In the genomic region with DNA sequence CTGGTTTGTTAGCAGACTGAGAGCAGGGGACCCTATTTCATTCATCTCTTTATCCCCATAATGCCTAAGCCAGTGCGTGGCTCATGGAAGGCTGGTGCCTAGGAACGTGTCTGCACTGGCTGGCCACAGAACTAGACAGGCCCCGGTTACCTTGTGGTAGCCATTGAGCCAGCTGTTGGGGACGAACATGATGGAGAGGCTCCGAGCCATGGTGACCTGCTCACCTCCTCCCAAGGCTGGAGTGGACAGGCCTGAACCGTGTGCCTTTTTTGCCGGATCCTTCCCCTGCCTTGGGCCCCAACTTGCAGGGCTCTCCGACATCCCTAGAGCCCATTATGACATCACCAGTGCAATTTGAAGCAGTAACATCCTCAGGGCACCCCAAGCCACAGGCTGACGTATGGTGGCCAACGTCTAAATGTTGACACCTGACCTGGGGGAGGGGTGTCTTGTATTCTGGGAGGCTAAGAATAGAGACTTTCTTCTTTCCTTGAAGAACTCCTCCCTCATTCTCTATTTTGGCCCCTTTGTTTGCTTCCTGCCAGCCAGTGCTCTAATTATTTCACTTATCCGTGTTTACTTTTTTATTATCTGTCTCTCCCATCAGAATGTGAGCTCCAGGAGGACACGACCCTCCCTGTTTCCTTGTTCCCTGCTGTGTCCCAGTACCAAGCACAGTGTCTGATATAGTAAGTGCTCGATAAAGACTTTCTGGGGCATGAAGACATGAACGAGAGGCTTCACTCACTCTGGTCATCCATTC, we compare ENCODE assay signal across 21 cellular contexts. TPM values are rescaled to one million over a fixed set of nuclear protein-coding genes. Genes with fewer than 3 reads are reported as not detected.
DNase-seq lines count a peak whose midpoint lies in the region; ATAC-seq, FAIRE-seq and TF ChIP-seq lines count a peak whose summit lies in the region.
"Had no signal": no experiment of that assay in that cellular context is flagged by ENCODE, and none has a peak within 500 bp of the region (broad histone marks: within the 10 kb centered on the region; RNA-seq: fewer than 3 reads in every experiment).

No MANE protein-coding gene starts in this region.

- TF ChIP-seq CTCF in LNCaP clone FGC (IDR thresholded peaks at IDR 0.05; ENCODE audit: control insufficient read depth, extremely low read depth, insufficient read depth) (no peak), nephron (IDR thresholded peaks at IDR 0.05; ENCODE audit: unreplicated experiment in 3 of 3) (no peak), D721Med (IDR thresholded peaks at IDR 0.05; ENCODE audit: insufficient read depth, missing control alignments) (no peak)

- CTCF ChIA-PET in activated CD8-positive, alpha-beta T cell treated with anti-CD3 and anti-CD28 coated beads, Interleukin-2, amount 10 ng/mL, durations not matched to agents 7 days and 5 days (lab: Charles Lee), result interaction anchor here (5.5 to 5.8 kb wide), 2 partner anchors 9 to 129 kb away, joined by 56 to 104 read pairs; no protein-coding TSS in a partner anchor

- H3K4me3 Mint-ChIP-seq in nephron, result no peak overlapping the region
- no peak overlapping the region for H3K4me3 Mint-ChIP-seq in activated CD8-positive, alpha-beta T cell treated with anti-CD3 and anti-CD28 coated beads, Interleukin-2, amount 10 ng/mL, durations not matched to agents 7 days and 5 days
- H3K4me3 Mint-ChIP-seq: activated CD4-positive, alpha-beta memory T cell treated with anti-CD3 and anti-CD28 coated beads for 36 hours; activated T-cell treated with anti-CD3 and anti-CD28 coated beads, Interleukin-2, amount 50 U/mL, for 4 hours; B cell; T-cell had no signal

- no peak for ATAC-seq in activated CD8-positive, alpha-beta T cell treated with anti-CD3 and anti-CD28 coated beads, Interleukin-2, amount 10 ng/mL, durations not matched to agents 7 days and 5 days
- no peak for ATAC-seq in GM18511 (IDR thresholded peaks at IDR 0.05; ENCODE audit: unreplicated experiment)
- ATAC-seq: activated naive CD4-positive, alpha-beta T cell treated with anti-CD3 and anti-CD28 coated beads, Interleukin-2, amount 50 U/mL, for 72 hours; activated T-cell treated with anti-CD3 and anti-CD28 coated beads, Interleukin-2, amount 50 U/mL, for 4 hours; HCT116; T-cell had no signal

- no peaks in the 10 kb centered on the region for H3K27me3 Mint-ChIP-seq in nephron (ENCODE audit: low read depth)
- peaks cover 4% of the 10 kb centered on the region for H3K27me3 Mint-ChIP-seq in activated CD8-positive, alpha-beta T cell treated with anti-CD3 and anti-CD28 coated beads, Interleukin-2, amount 10 ng/mL, durations not matched to agents 7 days and 5 days (ENCODE audit: low read depth)

- peak; percentile 41 for DNase-seq in COR-L47 (lab: John Stamatoyannopoulos, UW)
- peak; percentile 50 for DNase-seq in LNCaP clone FGC (ENCODE audit: low read depth)
- peak; percentile 69 for DNase-seq in RPMI7951 (ENCODE audit: low read depth)
- DNase-seq in D721Med (ENCODE audit: insufficient read length, low spot score), result no peak
- DNase-seq in activated CD8-positive, alpha-beta T cell treated with anti-CD3 and anti-CD28 coated beads, Interleukin-2, amount 10 ng/mL, durations not matched to agents 7 days and 5 days, result no peak
- no peak for DNase-seq in cerebellum (ENCODE audit: low spot score)
- DNase-seq: activated CD4-positive, alpha-beta memory T cell treated with anti-CD3 and anti-CD28 coated beads for 36 hours; activated T-cell treated with anti-CD3 and anti-CD28 coated beads, Interleukin-2, amount 50 U/mL, for 4 hours; brain microvascular endothelial cell; NCI-H2029; T-cell; testis had no signal

- no peak overlapping the region for H3K4me3 ChIP-seq in LNCaP clone FGC (ENCODE audit: low read depth, low read length)
- H3K4me3 ChIP-seq: testis had no signal

- H3K27ac Mint-ChIP-seq in nephron, result peak overlapping the region in 2 of 3 experiments; percentile 1 to 25
- H3K27ac Mint-ChIP-seq in activated CD8-positive, alpha-beta T cell treated with anti-CD3 and anti-CD28 coated beads, Interleukin-2, amount 10 ng/mL, durations not matched to agents 7 days and 5 days, result no peak overlapping the region
- H3K27ac Mint-ChIP-seq: activated CD4-positive, alpha-beta memory T cell treated with anti-CD3 and anti-CD28 coated beads for 36 hours; activated naive CD4-positive, alpha-beta T cell treated with anti-CD3 and anti-CD28 coated beads, Interleukin-2, amount 50 U/mL, for 72 hours; B cell; T-cell had no signal

- FAIRE-seq in D721Med (lab: Jason Lieb, UNC), result no peak

- H3K36me3 Mint-ChIP-seq in nephron (ENCODE audit: low read depth), result no peaks in the 10 kb centered on the region
- H3K36me3 Mint-ChIP-seq in activated CD8-positive, alpha-beta T cell treated with anti-CD3 and anti-CD28 coated beads, Interleukin-2, amount 10 ng/mL, durations not matched to agents 7 days and 5 days (ENCODE audit: low read depth), result no peaks in the 10 kb centered on the region
- H3K36me3 Mint-ChIP-seq: activated CD4-positive, alpha-beta memory T cell treated with anti-CD3 and anti-CD28 coated beads for 36 hours; activated naive CD4-positive, alpha-beta T cell treated with anti-CD3 and anti-CD28 coated beads, Interleukin-2, amount 50 U/mL, for 72 hours; T-cell had no signal

- POLR2A ChIA-PET in activated CD8-positive, alpha-beta T cell treated with anti-CD3 and anti-CD28 coated beads, Interleukin-2, amount 10 ng/mL, durations not matched to agents 7 days and 5 days (lab: Charles Lee), result no interaction called here

- H3K4me1 Mint-ChIP-seq in nephron, result peaks cover 44% of the 10 kb centered on the region
- H3K4me1 Mint-ChIP-seq in activated CD8-positive, alpha-beta T cell treated with anti-CD3 and anti-CD28 coated beads, Interleukin-2, amount 10 ng/mL, durations not matched to agents 7 days and 5 days (ENCODE audit: low read depth), result peaks cover 7% of the 10 kb centered on the region
- H3K4me1 Mint-ChIP-seq: B cell had no signal

- no peaks in the 10 kb centered on the region for H3K9me3 Mint-ChIP-seq in nephron
- no peaks in the 10 kb centered on the region for H3K9me3 Mint-ChIP-seq in activated CD8-positive, alpha-beta T cell treated with anti-CD3 and anti-CD28 coated beads, Interleukin-2, amount 10 ng/mL, durations not matched to agents 7 days and 5 days (ENCODE audit: insufficient read depth)
- H3K9me3 Mint-ChIP-seq: activated CD4-positive, alpha-beta memory T cell treated with anti-CD3 and anti-CD28 coated beads for 36 hours; activated naive CD4-positive, alpha-beta T cell treated with anti-CD3 and anti-CD28 coated beads, Interleukin-2, amount 50 U/mL, for 72 hours; activated T-cell treated with anti-CD3 and anti-CD28 coated beads, Interleukin-2, amount 50 U/mL, for 4 hours; T-cell had no signal

RNA-seq across cellular contexts. Expression of gene DNPEP, which starts 12.2 kb away (rescaled TPM):
- total RNA-seq in RPMI7951 (2014; rRNA removed; shearing (Covaris generic)), result 80.4 and 101 TPM in 2 replicates
- total RNA-seq in activated CD8-positive, alpha-beta T cell treated with anti-CD3 and anti-CD28 coated beads, Interleukin-2, amount 10 ng/mL, durations not matched to agents 7 days and 5 days, result 10 to 100 TPM; 58.1 to 59.7 TPM
- total RNA-seq in cerebellum, result 15.0 TPM

RNA-seq across cellular contexts. Expression of gene DES, which starts 18.3 kb away (rescaled TPM):
- total RNA-seq in RPMI7951 (2014; rRNA removed; shearing (Covaris generic)), result 0.20 and 0.60 TPM in 2 replicates
- total RNA-seq in activated CD8-positive, alpha-beta T cell treated with anti-CD3 and anti-CD28 coated beads, Interleukin-2, amount 10 ng/mL, durations not matched to agents 7 days and 5 days, result not detected
- 2.0 TPM for total RNA-seq in cerebellum
- total RNA-seq: activated CD4-positive, alpha-beta memory T cell treated with anti-CD3 and anti-CD28 coated beads for 36 hours; activated naive CD4-positive, alpha-beta T cell treated with anti-CD3 and anti-CD28 coated beads, Interleukin-2, amount 50 U/mL, for 72 hours; B cell; dermis microvascular lymphatic vessel endothelial cell; epithelial cell of proximal tubule; HT1080; osteocyte had no signal

RNA-seq across cellular contexts. Expression of gene SPEG, which starts 34.7 kb away (rescaled TPM):
- total RNA-seq in RPMI7951 (2014; rRNA removed; shearing (Covaris generic)), result 32.7 and 33.3 TPM in 2 replicates
- 10 to 100 TPM; 10.8 to 11.6 TPM for total RNA-seq in activated CD8-positive, alpha-beta T cell treated with anti-CD3 and anti-CD28 coated beads, Interleukin-2, amount 10 ng/mL, durations not matched to agents 7 days and 5 days
- 11.3 TPM for total RNA-seq in cerebellum

Comparison
In these comparisons a context has a peak if more than half of its experiments do, and no peak if none do; other contexts are left out.
1. DNase-seq: peak in COR-L47 (single experiment), LNCaP clone FGC (single experiment) and RPMI7951 (single experiment); none in D721Med (single experiment), activated CD8-positive, alpha-beta T cell treated with anti-CD3 and anti-CD28 coated beads, Interleukin-2, amount 10 ng/mL, durations not matched to agents 7 days and 5 days (single experiment) and cerebellum (single experiment).